Comparison of ENCODE assay signal across 34 cellular contexts in genomic region chr3:41411065-41411464, GRCh38.
"Had no signal": no experiment of that assay in that cellular context is flagged by ENCODE, and none has a peak within 500 bp of the region (broad histone marks: within the 10 kb centered on the region; RNA-seq: fewer than 3 reads in every experiment).

No MANE protein-coding gene starts in this region.

- H3K4me3 ChIP-seq: MG63 had no signal

- H3K36me3 ChIP-seq: MG63 had no signal

- DNase-seq: Karpas-422, Kasumi-1, MG63, MM.1S, MV-4-11, NCI-H1048, NCI-H1092, NCI-H1092 treated with DMSO at 0.1 percent for 48 hours, NCI-H1105, NCI-H1105 treated with DMSO at 0.1 percent for 48 hours, NCI-H1417, NCI-H1417 treated with DMSO at 0.1 percent for 48 hours, NCI-H1436, NCI-H1436 treated with DMSO at 0.1 percent for 48 hours, NCI-H146, NCI-H1694, NCI-H1694 treated with DMSO at 0.1 percent for 48 hours, NCI-H187, NCI-H187 treated with DMSO at 0.1 percent for 48 hours, NCI-H1930, NCI-H2029, NCI-H2029 treated with DMSO at 0.1 percent for 48 hours, NCI-H2081, NCI-H2081 treated with DMSO at 0.1 percent for 48 hours, NCI-H2107, NCI-H2171, NCI-H2171 treated with DMSO at 0.1 percent for 48 hours, NCI-H2227 treated with DMSO at 0.1 percent for 48 hours, NCI-H345, NCI-H446, NCI-H446 treated with DMSO at 0.1 percent for 48 hours, NCI-H510A, NCI-H510A treated with DMSO at 0.1 percent for 48 hours, NCI-H524 had no signal

- H3K27me3 ChIP-seq: MG63 had no signal

- H3K9me3 ChIP-seq: MG63 had no signal
